ENCODE assay signal across 24 cellular contexts in the genomic region with DNA sequence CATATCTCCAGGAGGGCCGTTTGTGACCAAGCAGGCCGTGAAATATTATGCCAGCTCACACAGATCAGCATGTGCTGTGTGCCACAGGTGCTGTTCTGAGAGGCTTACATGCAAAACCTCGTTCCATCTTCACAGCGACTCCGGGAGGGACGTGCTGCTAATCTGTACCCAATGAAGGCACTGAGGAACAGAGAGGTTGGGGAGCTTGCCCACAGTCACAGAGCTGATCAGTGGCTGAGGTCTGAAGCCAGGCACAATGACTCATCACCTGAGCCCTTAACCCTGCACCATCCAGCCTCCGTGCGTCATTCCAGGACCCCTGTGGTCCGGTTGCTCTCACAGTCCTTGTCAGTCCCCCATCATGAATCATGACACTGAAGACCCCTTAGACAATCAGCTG.
"Had no signal": no experiment of that assay in that cellular context is flagged by ENCODE, and none has a peak within 500 bp of the region (broad histone marks: within the 10 kb centered on the region; RNA-seq: fewer than 3 reads in every experiment).

No MANE protein-coding gene starts in this region.

- FAIRE-seq: HTR-8/SVneo had no signal

- H3K4me3 Mint-ChIP-seq: T-cell had no signal

- H3K9me3 Mint-ChIP-seq: T-cell had no signal

- H3K27ac Mint-ChIP-seq: T-cell had no signal

- H3K4me3 ChIP-seq: MG63, SJSA1, SK-N-MC had no signal

- H3K4me1 ChIP-seq: SJSA1 had no signal

- H3K27ac ChIP-seq: RWPE1, SJSA1, SK-N-MC had no signal

- H3K9me3 ChIP-seq: MG63, SJSA1 had no signal

- ATAC-seq: Panc1, PC-3, T-cell had no signal

- H3K36me3 ChIP-seq: MG63, SJSA1 had no signal

- DNase-seq: Karpas-422, KG1, MG63, NCI-H1092, NCI-H1105 treated with DMSO at 0.1 percent for 48 hours, NCI-H1436, NCI-H187, NCI-H2029, NCI-H2081 treated with DMSO at 0.1 percent for 48 hours, NCI-H2171, NCI-H226, NCI-H446, NCI-H510A, NCI-H524 treated with DMSO at 0.1 percent for 48 hours, NCI-H69, NCI-H774, PC-3, SIG-M5, T-cell had no signal

- H3K36me3 Mint-ChIP-seq: T-cell had no signal
